Comparison of ENCODE assay signal across 8 cellular contexts in the genomic region with DNA sequence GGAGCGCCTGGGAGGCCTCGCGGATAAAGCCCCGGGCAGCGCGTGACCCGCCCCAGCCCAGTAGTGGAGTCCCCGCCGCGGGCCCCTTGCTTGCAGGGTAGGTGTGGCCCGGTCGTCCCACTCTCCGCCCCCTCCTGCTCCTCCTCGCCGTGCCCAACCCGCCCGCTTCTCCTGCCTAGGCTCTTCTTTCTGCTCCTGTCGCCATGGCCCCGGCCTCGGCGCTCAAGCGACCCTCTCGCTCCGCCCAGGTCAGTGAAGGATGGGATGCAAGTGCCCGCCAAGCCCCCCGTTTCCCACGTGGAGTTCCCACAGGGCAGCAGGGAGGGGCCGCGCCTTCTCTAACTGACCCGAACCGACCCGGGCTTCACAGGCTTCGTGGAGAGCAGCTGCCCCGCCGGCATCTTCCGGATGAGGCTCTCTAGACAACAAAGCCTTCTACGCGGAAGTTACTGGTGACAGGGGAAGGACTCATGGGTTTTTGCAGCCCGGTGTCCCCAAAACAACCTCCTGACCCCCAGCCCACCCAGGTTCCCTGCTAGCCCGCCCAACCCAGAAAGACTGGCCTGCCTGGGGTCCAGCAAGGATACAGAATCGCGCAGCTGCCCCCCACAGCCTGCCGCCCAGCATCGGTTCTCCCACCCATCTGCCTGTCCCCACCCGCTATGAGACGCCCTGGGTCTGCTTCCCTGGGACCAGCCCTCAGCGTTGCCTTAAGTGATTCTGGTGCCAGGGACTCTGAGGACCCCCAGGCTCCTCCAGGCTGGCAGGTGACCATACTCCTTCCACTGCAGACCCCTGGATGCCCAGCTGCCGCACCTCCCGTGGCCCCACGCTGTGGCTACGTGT.
DNase-seq lines count a peak whose midpoint lies in the region; ATAC-seq and TF ChIP-seq lines count a peak whose summit lies in the region.

No MANE protein-coding gene starts in this region.

- H3K27me3 ChIP-seq in NT2/D1 (ENCODE audit: insufficient read depth, insufficient read length) (peaks cover 25% of the 10 kb centered on the region), iPS-20b (ENCODE audit: insufficient read depth, low read length) (peaks cover 43% of the 10 kb centered on the region)

- DNase-seq in NT2/D1 (ENCODE audit: low read depth, low spot score) (no peak), Kasumi-1 (lab: John Stamatoyannopoulos, UW) (no peak), GDM1 (lab: John Stamatoyannopoulos, UW) (no peak)
- peak; percentile 76 for DNase-seq in stimulated activated CD4-positive, alpha-beta T cell treated with anti-CD3 and anti-CD28 coated beads, Interleukin-15, amount 100 ng/mL, for 24 hours

- ATAC-seq in HG02588 (IDR thresholded peaks at IDR 0.05; ENCODE audit: unreplicated experiment) = peak; percentile 79

- peaks cover 8% of the 10 kb centered on the region for H3K36me3 Mint-ChIP-seq in activated naive CD8-positive, alpha-beta T cell

- H3K27ac ChIP-seq in iPS-20b (ENCODE audit: low read length) = no peak overlapping the region

- H3K4me3 ChIP-seq in GM12875 (ENCODE audit: low read depth, low read length) = peak overlapping the region; percentile 47
- H3K4me3 ChIP-seq in NT2/D1 (ENCODE audit: insufficient read length, low read depth) = peak overlapping the region; percentile 15
- peak overlapping the region; percentile 71; the same call in 1 of the 2 replicates for H3K4me3 ChIP-seq in iPS-20b (ENCODE audit: low read length)

- H3K36me3 ChIP-seq in NT2/D1 (ENCODE audit: insufficient read depth, insufficient read length, low read length) = no peaks in the 10 kb centered on the region
- no peaks in the 10 kb centered on the region for H3K36me3 ChIP-seq in iPS-20b (ENCODE audit: insufficient read depth, low read depth, low read length)

- H3K4me1 ChIP-seq in NT2/D1 (ENCODE audit: insufficient read depth, insufficient read length) (no peaks in the 10 kb centered on the region), iPS-20b (ENCODE audit: insufficient read depth, low read length) (no peaks in the 10 kb centered on the region; the same call in 1 of the 2 replicates)

- H3K9me3 Mint-ChIP-seq in activated naive CD8-positive, alpha-beta T cell (ENCODE audit: low read depth) = no peaks in the 10 kb centered on the region

- no peaks in the 10 kb centered on the region for H3K27me3 Mint-ChIP-seq in activated naive CD8-positive, alpha-beta T cell

- H3K9ac ChIP-seq in NT2/D1 (ENCODE audit: insufficient read length, low read depth) (peak overlapping the region; percentile 17), iPS-20b (ENCODE audit: low read depth, low read length) (no peak overlapping the region)

- peak overlapping the region; percentile 92 for H3K27ac Mint-ChIP-seq in activated naive CD8-positive, alpha-beta T cell

- TF ChIP-seq CTCF in GM12875 (IDR thresholded peaks at IDR 0.05; ENCODE audit: borderline replicate concordance, insufficient read depth, low read depth, low read length) = no peak

- peaks cover 38% of the 10 kb centered on the region for H3K4me1 Mint-ChIP-seq in activated naive CD8-positive, alpha-beta T cell (ENCODE audit: low read depth)

- peak overlapping the region; percentile 92 for H3K4me3 Mint-ChIP-seq in activated naive CD8-positive, alpha-beta T cell

- H3K9me3 ChIP-seq in NT2/D1 (ENCODE audit: insufficient read depth, low read length) = no peaks in the 10 kb centered on the region
- no peaks in the 10 kb centered on the region for H3K9me3 ChIP-seq in iPS-20b (ENCODE audit: insufficient read depth, low read depth, low read length)

Comparison
In these comparisons a context has a peak if more than half of its experiments do, and no peak if none do; other contexts are left out.
1. H3K4me3 ChIP-seq: peak in every context shown above with its lines; median percentile 71 in iPS-20b; 47 in GM12875; 15 in NT2/D1.